In the genomic region with DNA sequence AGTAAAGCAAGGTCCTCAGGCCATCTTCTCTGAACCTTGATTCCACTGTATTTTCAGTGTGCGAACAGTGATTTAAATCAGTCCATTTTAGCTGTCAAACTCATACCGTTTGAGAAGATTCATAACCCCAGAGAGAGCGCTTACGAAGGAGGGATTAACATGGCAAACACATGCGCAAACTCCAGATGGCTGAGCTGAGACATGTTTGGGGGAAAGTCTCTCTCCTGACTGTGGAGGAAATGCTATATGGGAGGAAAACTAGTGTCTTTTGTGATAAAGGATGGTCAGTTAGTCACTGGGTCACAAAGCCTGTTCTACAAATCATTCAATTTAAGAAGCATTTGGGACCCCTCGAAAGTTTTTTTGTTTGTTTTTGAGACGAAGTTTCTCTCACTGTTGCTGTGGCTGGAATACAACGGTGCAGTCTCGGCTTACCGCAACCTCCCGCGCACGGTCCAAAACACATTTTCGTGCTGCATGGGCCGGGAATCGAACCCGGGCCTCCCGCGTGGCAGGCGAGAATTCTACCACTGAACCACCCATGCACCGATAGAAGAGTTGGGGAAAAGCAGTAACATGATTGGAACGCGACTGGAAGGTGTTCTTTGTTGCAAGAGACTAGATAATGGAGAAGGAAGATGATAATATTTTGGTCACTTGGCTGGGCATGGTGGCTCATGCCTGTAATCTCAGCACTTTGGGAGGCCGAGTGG, we compare ENCODE assay signal across 1 cellular context.
TF ChIP-seq lines count a peak whose summit lies in the region.

No MANE protein-coding gene starts in this region.

TF ChIP-seq in HepG2, 621 proteins besides CTCF, POLR2A, EP300 and RAD21 (continued from another document and continues in another):
- TF ChIP-seq, protein P1, sequence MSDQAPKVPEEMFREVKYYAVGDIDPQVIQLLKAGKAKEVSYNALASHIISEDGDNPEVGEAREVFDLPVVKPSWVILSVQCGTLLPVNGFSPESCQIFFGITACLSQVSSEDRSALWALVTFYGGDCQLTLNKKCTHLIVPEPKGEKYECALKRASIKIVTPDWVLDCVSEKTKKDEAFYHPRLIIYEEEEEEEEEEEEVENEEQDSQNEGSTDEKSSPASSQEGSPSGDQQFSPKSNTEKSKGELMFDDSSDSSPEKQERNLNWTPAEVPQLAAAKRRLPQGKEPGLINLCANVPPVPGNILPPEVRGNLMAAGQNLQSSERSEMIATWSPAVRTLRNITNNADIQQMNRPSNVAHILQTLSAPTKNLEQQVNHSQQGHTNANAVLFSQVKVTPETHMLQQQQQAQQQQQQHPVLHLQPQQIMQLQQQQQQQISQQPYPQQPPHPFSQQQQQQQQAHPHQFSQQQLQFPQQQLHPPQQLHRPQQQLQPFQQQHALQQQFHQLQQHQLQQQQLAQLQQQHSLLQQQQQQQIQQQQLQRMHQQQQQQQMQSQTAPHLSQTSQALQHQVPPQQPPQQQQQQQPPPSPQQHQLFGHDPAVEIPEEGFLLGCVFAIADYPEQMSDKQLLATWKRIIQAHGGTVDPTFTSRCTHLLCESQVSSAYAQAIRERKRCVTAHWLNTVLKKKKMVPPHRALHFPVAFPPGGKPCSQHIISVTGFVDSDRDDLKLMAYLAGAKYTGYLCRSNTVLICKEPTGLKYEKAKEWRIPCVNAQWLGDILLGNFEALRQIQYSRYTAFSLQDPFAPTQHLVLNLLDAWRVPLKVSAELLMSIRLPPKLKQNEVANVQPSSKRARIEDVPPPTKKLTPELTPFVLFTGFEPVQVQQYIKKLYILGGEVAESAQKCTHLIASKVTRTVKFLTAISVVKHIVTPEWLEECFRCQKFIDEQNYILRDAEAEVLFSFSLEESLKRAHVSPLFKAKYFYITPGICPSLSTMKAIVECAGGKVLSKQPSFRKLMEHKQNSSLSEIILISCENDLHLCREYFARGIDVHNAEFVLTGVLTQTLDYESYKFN (CRISPR knock-in tag; conservative IDR thresholded peaks at IDR 0.05), result peak; percentile 68
- TF ChIP-seq ZNF282 (IDR thresholded peaks at IDR 0.05; ENCODE audit: partially characterized antibody) (no peak), NFYC (CRISPR knock-in tag; IDR thresholded peaks at IDR 0.05) (no peak), ZNF781 (CRISPR knock-in tag; IDR thresholded peaks at IDR 0.05; ENCODE audit: borderline replicate concordance, not compliant biosample characterization) (peak; percentile 21), ZNF276 (CRISPR knock-in tag; IDR thresholded peaks at IDR 0.05; ENCODE audit: low read depth) (0 out of 2 replicates have a peak, but pooled peaks have one; percentile 78), ZNF235 (CRISPR knock-in tag; IDR thresholded peaks at IDR 0.05; ENCODE audit: borderline replicate concordance) (no peak), RBM22 (optimal IDR thresholded peaks at IDR 0.05; ENCODE audit: low read length) (peak; percentile 98), KLF12 (CRISPR knock-in tag; IDR thresholded peaks at IDR 0.05; ENCODE audit: borderline replicate concordance) (peak; percentile 76; the same call in 1 of the 2 replicates), CHCHD3 (CRISPR knock-in tag; IDR thresholded peaks at IDR 0.05) (no peak), MEIS1 (CRISPR knock-in tag; IDR thresholded peaks at IDR 0.05; ENCODE audit: borderline replicate concordance) (no peak), SKI (IDR thresholded peaks at IDR 0.05; ENCODE audit: partially characterized antibody) (peak; percentile 81), ATF2 (CRISPR knock-in tag; IDR thresholded peaks at IDR 0.05) (peak; percentile 82; the same call in 1 of the 2 replicates), HOXA5 (CRISPR knock-in tag; IDR thresholded peaks at IDR 0.05) (peak; percentile 50; the same call in 1 of the 2 replicates), ZBTB46 (CRISPR knock-in tag; IDR thresholded peaks at IDR 0.05; ENCODE audit: borderline replicate concordance) (no peak), FOXK1 (CRISPR knock-in tag; IDR thresholded peaks at IDR 0.05; ENCODE audit: borderline replicate concordance, low read depth) (peak; percentile 80; the same call in 1 of the 2 replicates), ZBTB44 (CRISPR knock-in tag; IDR thresholded peaks at IDR 0.05) (peak; percentile 25; the same call in 1 of the 2 replicates), ZNF703 (CRISPR knock-in tag; IDR thresholded peaks at IDR 0.05; ENCODE audit: borderline replicate concordance) (no peak), ATF1 (CRISPR knock-in tag; IDR thresholded peaks at IDR 0.05) (no peak), SMAD3 (CRISPR knock-in tag; IDR thresholded peaks at IDR 0.05) (peak; percentile 87; the same call in 1 of the 2 replicates), ZNF773 (CRISPR knock-in tag; IDR thresholded peaks at IDR 0.05; ENCODE audit: borderline replicate concordance) (no peak), NFATC3 (CRISPR knock-in tag; IDR thresholded peaks at IDR 0.05) (no peak), SIN3B (IDR thresholded peaks at IDR 0.05; ENCODE audit: low read length) (no peak), KDM5A (IDR thresholded peaks at IDR 0.05; ENCODE audit: borderline replicate concordance, low read length) (no peak), ZNF501 (CRISPR knock-in tag; IDR thresholded peaks at IDR 0.05) (peak; percentile 80), ESRRA (CRISPR knock-in tag; IDR thresholded peaks at IDR 0.05; ENCODE audit: low read depth) (peak; percentile 46; the same call in 1 of the 2 replicates), JARID2 (CRISPR knock-in tag; IDR thresholded peaks at IDR 0.05; ENCODE audit: insufficient replicate concordance) (no peak), THAP8 (CRISPR knock-in tag; IDR thresholded peaks at IDR 0.05; ENCODE audit: borderline replicate concordance) (no peak), ZNF30 (CRISPR knock-in tag; IDR thresholded peaks at IDR 0.05) (no peak), BCL6 (CRISPR knock-in tag; IDR thresholded peaks at IDR 0.05) (peak; percentile 58), ELF4 (CRISPR knock-in tag; IDR thresholded peaks at IDR 0.05; ENCODE audit: borderline replicate concordance) (no peak)
- TF ChIP-seq, protein P2, sequence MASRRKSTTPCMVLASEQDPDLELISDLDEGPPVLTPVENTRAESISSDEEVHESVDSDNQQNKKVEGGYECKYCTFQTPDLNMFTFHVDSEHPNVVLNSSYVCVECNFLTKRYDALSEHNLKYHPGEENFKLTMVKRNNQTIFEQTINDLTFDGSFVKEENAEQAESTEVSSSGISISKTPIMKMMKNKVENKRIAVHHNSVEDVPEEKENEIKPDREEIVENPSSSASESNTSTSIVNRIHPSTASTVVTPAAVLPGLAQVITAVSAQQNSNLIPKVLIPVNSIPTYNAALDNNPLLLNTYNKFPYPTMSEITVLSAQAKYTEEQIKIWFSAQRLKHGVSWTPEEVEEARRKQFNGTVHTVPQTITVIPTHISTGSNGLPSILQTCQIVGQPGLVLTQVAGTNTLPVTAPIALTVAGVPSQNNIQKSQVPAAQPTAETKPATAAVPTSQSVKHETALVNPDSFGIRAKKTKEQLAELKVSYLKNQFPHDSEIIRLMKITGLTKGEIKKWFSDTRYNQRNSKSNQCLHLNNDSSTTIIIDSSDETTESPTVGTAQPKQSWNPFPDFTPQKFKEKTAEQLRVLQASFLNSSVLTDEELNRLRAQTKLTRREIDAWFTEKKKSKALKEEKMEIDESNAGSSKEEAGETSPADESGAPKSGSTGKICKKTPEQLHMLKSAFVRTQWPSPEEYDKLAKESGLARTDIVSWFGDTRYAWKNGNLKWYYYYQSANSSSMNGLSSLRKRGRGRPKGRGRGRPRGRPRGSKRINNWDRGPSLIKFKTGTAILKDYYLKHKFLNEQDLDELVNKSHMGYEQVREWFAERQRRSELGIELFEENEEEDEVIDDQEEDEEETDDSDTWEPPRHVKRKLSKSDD (CRISPR knock-in tag; IDR thresholded peaks at IDR 0.05; ENCODE audit: low read depth), result peak; percentile 85
- TF ChIP-seq, protein P3, sequence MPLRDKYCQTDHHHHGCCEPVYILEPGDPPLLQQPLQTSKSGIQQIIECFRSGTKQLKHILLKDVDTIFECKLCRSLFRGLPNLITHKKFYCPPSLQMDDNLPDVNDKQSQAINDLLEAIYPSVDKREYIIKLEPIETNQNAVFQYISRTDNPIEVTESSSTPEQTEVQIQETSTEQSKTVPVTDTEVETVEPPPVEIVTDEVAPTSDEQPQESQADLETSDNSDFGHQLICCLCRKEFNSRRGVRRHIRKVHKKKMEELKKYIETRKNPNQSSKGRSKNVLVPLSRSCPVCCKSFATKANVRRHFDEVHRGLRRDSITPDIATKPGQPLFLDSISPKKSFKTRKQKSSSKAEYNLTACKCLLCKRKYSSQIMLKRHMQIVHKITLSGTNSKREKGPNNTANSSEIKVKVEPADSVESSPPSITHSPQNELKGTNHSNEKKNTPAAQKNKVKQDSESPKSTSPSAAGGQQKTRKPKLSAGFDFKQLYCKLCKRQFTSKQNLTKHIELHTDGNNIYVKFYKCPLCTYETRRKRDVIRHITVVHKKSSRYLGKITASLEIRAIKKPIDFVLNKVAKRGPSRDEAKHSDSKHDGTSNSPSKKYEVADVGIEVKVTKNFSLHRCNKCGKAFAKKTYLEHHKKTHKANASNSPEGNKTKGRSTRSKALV (CRISPR knock-in tag; IDR thresholded peaks at IDR 0.05), result peak; percentile 44; the same call in 1 of the 2 replicates
- TF ChIP-seq, protein P4, sequence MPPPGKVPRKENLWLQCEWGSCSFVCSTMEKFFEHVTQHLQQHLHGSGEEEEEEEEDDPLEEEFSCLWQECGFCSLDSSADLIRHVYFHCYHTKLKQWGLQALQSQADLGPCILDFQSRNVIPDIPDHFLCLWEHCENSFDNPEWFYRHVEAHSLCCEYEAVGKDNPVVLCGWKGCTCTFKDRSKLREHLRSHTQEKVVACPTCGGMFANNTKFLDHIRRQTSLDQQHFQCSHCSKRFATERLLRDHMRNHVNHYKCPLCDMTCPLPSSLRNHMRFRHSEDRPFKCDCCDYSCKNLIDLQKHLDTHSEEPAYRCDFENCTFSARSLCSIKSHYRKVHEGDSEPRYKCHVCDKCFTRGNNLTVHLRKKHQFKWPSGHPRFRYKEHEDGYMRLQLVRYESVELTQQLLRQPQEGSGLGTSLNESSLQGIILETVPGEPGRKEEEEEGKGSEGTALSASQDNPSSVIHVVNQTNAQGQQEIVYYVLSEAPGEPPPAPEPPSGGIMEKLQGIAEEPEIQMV (CRISPR knock-in tag; IDR thresholded peaks at IDR 0.05; ENCODE audit: low read depth), result peak; percentile 86
- TF ChIP-seq, protein P5, sequence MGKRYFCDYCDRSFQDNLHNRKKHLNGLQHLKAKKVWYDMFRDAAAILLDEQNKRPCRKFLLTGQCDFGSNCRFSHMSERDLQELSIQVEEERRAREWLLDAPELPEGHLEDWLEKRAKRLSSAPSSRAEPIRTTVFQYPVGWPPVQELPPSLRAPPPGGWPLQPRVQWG (CRISPR knock-in tag; IDR thresholded peaks at IDR 0.05; ENCODE audit: borderline replicate concordance, low read depth), result no peak
